18 cellular contexts compared by ENCODE assay signal in the genomic region with DNA sequence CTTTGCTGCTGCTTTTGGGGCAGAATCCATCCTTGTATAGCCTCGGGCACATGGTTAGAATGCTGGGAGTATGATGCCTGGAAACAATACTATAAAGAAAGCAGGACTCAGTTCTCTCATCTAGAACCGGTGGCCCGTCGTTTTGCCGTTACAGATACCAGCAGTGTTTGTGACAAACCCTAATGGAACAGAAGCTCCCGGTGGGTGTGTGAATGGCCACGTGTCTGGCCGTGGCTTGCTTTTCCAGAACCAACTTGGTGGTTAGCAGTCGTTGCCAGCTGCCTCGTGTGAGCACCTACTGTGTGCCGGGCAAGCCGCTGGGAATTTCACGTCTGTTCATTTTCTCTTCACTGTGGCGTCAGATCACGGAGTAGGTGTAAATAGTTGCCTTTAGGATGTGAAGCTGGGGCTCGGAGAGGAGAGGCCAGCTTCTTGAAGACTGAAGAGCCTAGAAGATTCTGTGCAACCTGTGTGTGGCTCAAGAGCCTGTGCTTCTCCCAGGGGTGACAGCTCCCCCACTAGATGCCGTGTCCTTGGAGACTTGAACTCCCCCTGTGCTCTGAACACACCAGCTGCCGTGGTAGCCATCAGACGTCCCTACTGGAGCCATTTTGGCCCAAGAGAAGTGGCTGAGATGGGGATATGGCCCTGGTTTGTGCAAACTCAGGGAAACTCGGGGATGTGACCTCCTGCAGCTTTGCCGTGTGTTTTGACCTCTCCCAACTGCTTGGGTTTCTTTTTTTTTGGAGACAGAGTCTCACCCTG. TPM values are rescaled to one million over a fixed set of nuclear protein-coding genes. Genes with fewer than 3 reads are reported as not detected.
A peak's percentile ranks its signal among the peaks of the same experiment; 100 is the strongest.
DNase-seq lines count a peak whose midpoint lies in the region; ATAC-seq and TF ChIP-seq lines count a peak whose summit lies in the region.
"Had no signal": no experiment of that assay in that cellular context is flagged by ENCODE, and none has a peak within 500 bp of the region (broad histone marks: within the 10 kb centered on the region; RNA-seq: fewer than 3 reads in every experiment).

No MANE protein-coding gene starts in this region.

- no peak overlapping the region for H3K4me3 Mint-ChIP-seq in neural progenitor cell
- H3K4me3 Mint-ChIP-seq in Caco-2 (ENCODE audit: unreplicated experiment), result no peak overlapping the region
- H3K4me3 Mint-ChIP-seq: CD8-positive, alpha-beta T cell had no signal

- no peaks in the 10 kb centered on the region for H4K20me1 ChIP-seq in neural progenitor cell (ENCODE audit: low read depth)

- H3K9me3 Mint-ChIP-seq in neural progenitor cell, result no peaks in the 10 kb centered on the region
- no peaks in the 10 kb centered on the region for H3K9me3 Mint-ChIP-seq in Caco-2 (ENCODE audit: unreplicated experiment)
- H3K9me3 Mint-ChIP-seq: CD8-positive, alpha-beta T cell had no signal

- TF ChIP-seq CTCF in esophagus squamous epithelium (IDR thresholded peaks at IDR 0.05) (no peak), neural progenitor cell (IDR thresholded peaks at IDR 0.05) (no peak), thyroid gland (IDR thresholded peaks at IDR 0.05) (no peak), Caco-2 (IDR thresholded peaks at IDR 0.05; ENCODE audit: insufficient read depth in 1 of 2, low read depth in 1 of 2, low read length in 1 of 2, severe bottlenecking in 1 of 2, unreplicated experiment in 1 of 2) (no peak)

- H3K27me3 Mint-ChIP-seq in neural progenitor cell (ENCODE audit: insufficient read depth, low read depth), result peaks cover 9% of the 10 kb centered on the region
- H3K27me3 Mint-ChIP-seq in Caco-2 (ENCODE audit: insufficient read depth, unreplicated experiment), result no peaks in the 10 kb centered on the region

- H3K79me2 ChIP-seq in neural progenitor cell (ENCODE audit: low read depth), result no peaks in the 10 kb centered on the region

- H3F3A ChIP-seq in neural progenitor cell (ENCODE audit: low read depth), result no peaks in the 10 kb centered on the region

- H3K4me3 ChIP-seq in adipocyte (ENCODE audit: low read length) (peak overlapping the region; percentile 6), esophagus squamous epithelium (no peak overlapping the region), neural progenitor cell (no peak overlapping the region), thyroid gland (replicated peaks in 1 of 3) (no peak overlapping the region), Caco-2 (ENCODE audit: low read depth, low read length) (no peak overlapping the region)

- intact Hi-C loops in esophagus squamous epithelium (cut with DNase I), result no loop called here
- intact Hi-C loops in thyroid gland (cut with DNase I), result no loop called here
- intact Hi-C loops in Caco-2 (cut with micrococcal nuclease; ENCODE audit: unreplicated experiment), result no loop called here

- peaks cover 5% of the 10 kb centered on the region for H3K4me1 Mint-ChIP-seq in neural progenitor cell
- no peaks in the 10 kb centered on the region for H3K4me1 Mint-ChIP-seq in Caco-2 (ENCODE audit: low read depth, unreplicated experiment)

- DNase-seq in adipocyte (ENCODE audit: low read depth) (no peak), esophagus squamous epithelium (lab: John Stamatoyannopoulos, UW) (no peak), neural progenitor cell (ENCODE audit: low spot score) (no peak), thyroid gland (no peak), Caco-2 (no peak), HuH-7.5 (ENCODE audit: low spot score) (no peak)
- no peak for DNase-seq in activated CD4-positive, alpha-beta T cell treated with anti-CD3 and anti-CD28 coated beads for 4 hours
- DNase-seq: activated CD4-positive, alpha-beta T cell treated with anti-CD3 and anti-CD28 coated beads for 1 hour; activated T-cell treated with anti-CD3 and anti-CD28 coated beads, Interleukin-2, amount 50 U/mL, for 1 hour; effector CD8-positive, alpha-beta T cell; head of caudate nucleus; NCI-H1092; NCI-H226; stimulated activated CD4-positive, alpha-beta T cell treated with anti-CD3 and anti-CD28 coated beads, Interleukin-2, amount 100 ng/mL, for 24 hours had no signal

- no peak for ATAC-seq in HG02840 (IDR thresholded peaks at IDR 0.05; ENCODE audit: low FRiP score, unreplicated experiment)
- ATAC-seq: CD8-positive, alpha-beta T cell; HepG2 had no signal

- H3K27me3 ChIP-seq in adipocyte (replicated peaks; ENCODE audit: control insufficient read depth, insufficient read depth, low read length), result no peaks in the 10 kb centered on the region
- H3K27me3 ChIP-seq in esophagus squamous epithelium, result no peaks in the 10 kb centered on the region
- no peaks in the 10 kb centered on the region for H3K27me3 ChIP-seq in neural progenitor cell
- H3K27me3 ChIP-seq in thyroid gland, result no peaks in the 10 kb centered on the region
- no peaks in the 10 kb centered on the region for H3K27me3 ChIP-seq in Caco-2 (replicated peaks; ENCODE audit: control insufficient read depth, insufficient read depth, low read length)

- H3K27ac Mint-ChIP-seq in neural progenitor cell, result peak overlapping the region; percentile 86
- no peak overlapping the region for H3K27ac Mint-ChIP-seq in Caco-2 (ENCODE audit: unreplicated experiment)
- H3K27ac Mint-ChIP-seq: CD8-positive, alpha-beta T cell had no signal

- H3K9me3 ChIP-seq in adipocyte (ENCODE audit: control insufficient read depth, low read length), result no peaks in the 10 kb centered on the region
- no peaks in the 10 kb centered on the region for H3K9me3 ChIP-seq in esophagus squamous epithelium
- no peaks in the 10 kb centered on the region for H3K9me3 ChIP-seq in neural progenitor cell (ENCODE audit: low read depth)
- no peaks in the 10 kb centered on the region for H3K9me3 ChIP-seq in thyroid gland
- H3K9me3 ChIP-seq in Caco-2, result no peaks in the 10 kb centered on the region

- no peak for TF ChIP-seq POLR2A in esophagus squamous epithelium (IDR thresholded peaks at IDR 0.05)
- TF ChIP-seq POLR2A in thyroid gland (IDR thresholded peaks at IDR 0.05), result no peak

- no peak overlapping the region for H3K4me2 ChIP-seq in neural progenitor cell

- CTCF ChIA-PET in Caco-2 (lab: Charles Lee), result interaction anchor here (0.5 kb wide), 1 partner anchor 228 kb away, joined by 4 read pairs; no protein-coding TSS in a partner anchor

- H3K4me1 ChIP-seq in adipocyte (ENCODE audit: control insufficient read depth, insufficient read depth, low read length), result peaks cover 76% of the 10 kb centered on the region
- H3K4me1 ChIP-seq in esophagus squamous epithelium, result peaks cover 57 to 100% (median 95%) of the 10 kb centered on the region in 3 donors
- peaks cover 2% of the 10 kb centered on the region for H3K4me1 ChIP-seq in neural progenitor cell
- peaks cover 25 to 76% of the 10 kb centered on the region in 2 donors for H3K4me1 ChIP-seq in thyroid gland
- H3K4me1 ChIP-seq in Caco-2, result no peaks in the 10 kb centered on the region
- H3K4me1 ChIP-seq: parathyroid adenoma had no signal

- POLR2A ChIA-PET in Caco-2 (lab: Charles Lee), result no interaction called here

- H3K9ac ChIP-seq in adipocyte (ENCODE audit: low read length), result peak overlapping the region; percentile 100
- no peak overlapping the region for H3K9ac ChIP-seq in neural progenitor cell
- H3K9ac ChIP-seq: parathyroid adenoma had no signal

- H3K36me3 ChIP-seq in adipocyte (ENCODE audit: control insufficient read depth, insufficient read depth, low read length, severe bottlenecking) (peaks cover 57% of the 10 kb centered on the region), esophagus squamous epithelium (peaks cover 19 to 74% (median 22%) of the 10 kb centered on the region in 3 donors), neural progenitor cell (no peaks in the 10 kb centered on the region), thyroid gland (peaks cover 3% of the 10 kb centered on the region in 2 donors), Caco-2 (ENCODE audit: control insufficient read depth, insufficient read depth, low read length) (no peaks in the 10 kb centered on the region; the same call in 1 of the 2 replicates)

- 53 to 55% methylated on average over 16 to 19 of the region's 21 CpGs for whole genome bisulfite sequencing in esophagus squamous epithelium, 2 donors
- WGBS in thyroid gland, 2 donors, result 82 to 91% methylated on average over 21 of the region's 21 CpGs

- H3K36me3 Mint-ChIP-seq in neural progenitor cell (no peaks in the 10 kb centered on the region), Caco-2 (ENCODE audit: insufficient read depth, unreplicated experiment) (peaks cover 19% of the 10 kb centered on the region)

- H3K27ac ChIP-seq in esophagus squamous epithelium (peak overlapping the region; percentile 92 to 100 (median 100)), neural progenitor cell (no peak overlapping the region), thyroid gland (peak overlapping the region in 2 of 3 donors; percentile 5 to 97)
- H3K27ac ChIP-seq: parathyroid adenoma had no signal

- no peak overlapping the region for H2AFZ ChIP-seq in neural progenitor cell (replicated peaks)
- H2AFZ ChIP-seq: parathyroid adenoma had no signal

- BruUV-seq in Caco-2 (replicated peaks; lab: Mats Ljungman, UMichigan), result no TSS peak

RNA-seq across cellular contexts. Expression of gene PPARA, which starts 57.5 kb away (rescaled TPM):
- 10 to 100 TPM in 2 of 4 donors, 1 to 10 TPM in 2; 7.7 to 18.5 (median 10.1) TPM for total RNA-seq in esophagus squamous epithelium
- 5.2 and 5.4 TPM in 2 replicates for total RNA-seq in neural progenitor cell (ENCODE audit: low replicate concordance)
- total RNA-seq in thyroid gland, result 10 to 100 TPM; 26.9 to 41.9 (median 37.4) TPM
- total RNA-seq in Caco-2 (2022), result 13.4 and 15.9 TPM in 2 replicates
